ENCODE assay signal across 12 cellular contexts in the genomic region with DNA sequence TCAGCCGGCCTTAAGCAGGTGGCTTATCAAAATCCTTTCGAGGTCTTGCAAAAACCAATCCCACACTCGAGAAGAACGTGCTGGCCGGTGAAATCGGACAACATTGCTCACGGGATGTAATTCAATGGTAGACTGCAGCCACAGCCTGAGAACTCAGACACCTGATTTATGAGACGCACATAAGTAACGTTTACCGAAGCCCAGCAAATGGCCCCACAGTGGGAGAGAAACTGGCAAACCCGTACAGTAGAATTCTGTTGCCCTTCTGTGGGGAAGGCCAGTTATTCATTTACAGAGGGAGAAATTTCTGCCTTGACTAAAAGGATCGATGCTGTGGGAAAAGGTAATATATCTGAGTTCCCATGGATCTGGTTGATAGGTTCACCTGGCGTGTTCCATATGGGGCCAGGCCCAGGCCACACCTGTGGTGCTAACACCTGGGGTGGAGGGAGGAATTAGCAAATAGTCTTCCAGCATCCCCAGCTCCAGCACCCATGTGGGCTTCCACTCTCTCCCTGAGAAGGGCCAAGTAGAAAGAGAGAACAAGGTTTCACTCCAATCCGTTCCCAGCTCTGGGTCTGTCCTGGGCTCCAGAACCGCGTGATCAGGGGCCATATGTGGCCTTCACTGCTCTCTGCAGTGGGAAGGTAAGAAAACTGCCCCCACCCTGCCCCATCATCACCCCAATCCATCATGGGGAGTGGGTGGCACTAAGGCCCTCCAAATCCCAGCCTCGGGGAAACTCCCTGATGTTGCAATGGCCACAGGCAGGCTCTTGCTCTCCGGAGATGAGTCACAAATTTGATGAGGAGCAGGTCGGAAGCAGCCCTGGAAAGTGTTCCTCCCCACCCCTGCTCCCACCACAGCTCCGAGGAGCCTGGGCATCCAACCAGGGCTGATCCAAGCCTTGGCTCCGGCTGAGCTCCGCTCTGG. TPM values are rescaled to one million over a fixed set of nuclear protein-coding genes. Genes with fewer than 3 reads are reported as not detected.
A peak's percentile ranks its signal among the peaks of the same experiment; 100 is the strongest.
DNase-seq lines count a peak whose midpoint lies in the region; ATAC-seq, FAIRE-seq and TF ChIP-seq lines count a peak whose summit lies in the region.
"Had no signal": no experiment of that assay in that cellular context is flagged by ENCODE, and none has a peak within 500 bp of the region (broad histone marks: within the 10 kb centered on the region; RNA-seq: fewer than 3 reads in every experiment).

No MANE protein-coding gene starts in this region.

- peaks cover 0 to 4% of the 10 kb centered on the region in 2 donors for H3K9me3 ChIP-seq in stomach smooth muscle (ENCODE audit: control insufficient read depth in 2 of 2, low read length in 2 of 2)

- no peak overlapping the region for H3K9ac ChIP-seq in stomach smooth muscle (ENCODE audit: low read length in 2 of 2)

- peaks cover 17% of the 10 kb centered on the region for H3K4me1 ChIP-seq in stomach smooth muscle (ENCODE audit: control insufficient read depth, insufficient read depth, low read length)

- no peak for ATAC-seq in GM18873 (IDR thresholded peaks at IDR 0.05; ENCODE audit: low FRiP score, unreplicated experiment)
- ATAC-seq: effector memory CD8-positive, alpha-beta T cell had no signal

- no peak for FAIRE-seq in GM12892 (lab: Jason Lieb, UNC)
- FAIRE-seq: GM18507 had no signal

- no peaks in the 10 kb centered on the region for H3K27me3 ChIP-seq in stomach smooth muscle (ENCODE audit: control insufficient read depth in 1 of 2, insufficient read depth in 2 of 2, low read length in 2 of 2)

- peak overlapping the region; percentile 46 for H3K27ac ChIP-seq in stomach smooth muscle (ENCODE audit: low read length)

- no peaks in the 10 kb centered on the region for H3K36me3 ChIP-seq in stomach smooth muscle (ENCODE audit: control insufficient read depth in 2 of 2, insufficient read depth in 2 of 2, low read length in 2 of 2)

- DNase-seq in GOT3 (lab: John Stamatoyannopoulos, UW): peak; percentile 19
- peak; percentile 99 for DNase-seq in amniotic epithelial cell (ENCODE audit: low read depth)
- DNase-seq in islet precursor cell: peak; percentile 84
- no peak for DNase-seq in GM12892 (ENCODE audit: insufficient read length)
- DNase-seq in superior temporal gyrus (ENCODE audit: extremely low spot score): no peak
- no peak for DNase-seq in stimulated activated CD8-positive, alpha-beta memory T cell treated with anti-CD3 and anti-CD28 coated beads, Interleukin-4, amount 100 ng/mL, for 48 hours
- DNase-seq: activated CD4-positive, alpha-beta memory T cell treated with anti-CD3 and anti-CD28 coated beads for 36 hours; effector memory CD8-positive, alpha-beta T cell; NCI-H446 treated with DMSO at 0.1 percent for 48 hours had no signal

- H3K4me3 ChIP-seq in stomach smooth muscle (ENCODE audit: low read length in 2 of 2): no peak overlapping the region

- no peak for TF ChIP-seq POLR2A in GM12892 (IDR thresholded peaks at IDR 0.05; ENCODE audit: low read depth, low read length)

RNA-seq across cellular contexts. Expression of gene BDKRB1, which starts 12.7 kb away (rescaled TPM):
- polyA plus RNA-seq in GM12892 (2012; ENCODE audit: missing spikeins): not detected

Comparison
In these comparisons a context has a peak if more than half of its experiments do, and no peak if none do; other contexts are left out.
1. DNase-seq: peak in GOT3 (single experiment), amniotic epithelial cell (single experiment) and islet precursor cell (single experiment); none in GM12892 (single experiment), superior temporal gyrus (single experiment) and stimulated activated CD8-positive, alpha-beta memory T cell treated with anti-CD3 and anti-CD28 coated beads, Interleukin-4, amount 100 ng/mL, for 48 hours (single experiment).